ENCODE assay signal across 9 cellular contexts in the genomic region with DNA sequence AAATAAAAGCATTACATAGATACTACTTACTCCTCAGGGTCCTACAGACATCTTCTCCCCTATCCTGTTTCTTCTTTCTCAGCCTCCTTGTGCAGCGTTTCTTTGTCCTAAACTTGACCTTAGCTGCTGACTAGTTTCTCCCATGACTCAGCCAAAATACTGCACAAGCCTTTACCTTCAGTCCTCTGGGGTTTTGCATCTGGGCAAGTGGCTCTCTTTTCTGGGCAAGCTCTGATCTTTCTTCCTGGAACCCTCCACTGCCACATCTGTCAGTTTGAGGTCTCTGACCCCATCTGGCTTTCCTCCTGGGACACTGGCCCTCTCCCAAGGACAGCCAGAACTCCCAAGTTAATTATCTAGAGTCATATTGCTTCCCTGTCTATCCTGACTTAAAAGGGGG.
A peak's percentile ranks its signal among the peaks of the same experiment; 100 is the strongest.
DNase-seq lines count a peak whose midpoint lies in the region; ATAC-seq and TF ChIP-seq lines count a peak whose summit lies in the region.
"Had no signal": no experiment of that assay in that cellular context is flagged by ENCODE, and none has a peak within 500 bp of the region (broad histone marks: within the 10 kb centered on the region; RNA-seq: fewer than 3 reads in every experiment).

No MANE protein-coding gene starts in this region.

- BruUV-seq in IMR-90 (replicated peaks; lab: Mats Ljungman, UMichigan), result no TSS peak

- H3K79me1 ChIP-seq in IMR-90 (ENCODE audit: low read depth in 1 of 2, low read length in 2 of 2), result no peaks in the 10 kb centered on the region

- no peak overlapping the region for H4K91ac ChIP-seq in IMR-90 (ENCODE audit: insufficient read depth, low read depth, low read length)

- H3K4ac ChIP-seq in IMR-90 (ENCODE audit: low read depth, low read length), result no peak overlapping the region

- no peaks in the 10 kb centered on the region for H3K4me1 ChIP-seq in IMR-90 (ENCODE audit: control insufficient read depth, insufficient read depth, low read length)

- no peak overlapping the region for H3K18ac ChIP-seq in IMR-90 (ENCODE audit: low read depth, low read length)

- ATAC-seq in GM21360 (IDR thresholded peaks at IDR 0.05; ENCODE audit: unreplicated experiment) (peak; percentile 56), IMR-90 (ENCODE audit: low read depth) (peak; percentile 44; the same call in 1 of the 2 replicates)

- no peak for TF ChIP-seq POLR2A in IMR-90 (IDR thresholded peaks at IDR 0.05; ENCODE audit: low read depth, low read length)

- H3K23ac ChIP-seq in IMR-90 (ENCODE audit: low read depth, low read length), result no peak overlapping the region

- in situ Hi-C loops in IMR-90 (cut with MboI; ENCODE audit: low sequenced_read_pairs), result loop anchor here (25.0 kb wide), 1 partner anchor 88 kb away; no protein-coding TSS in a partner anchor

- H2BK20ac ChIP-seq in IMR-90 (ENCODE audit: low read depth, low read length), result no peak overlapping the region

- POLR2A ChIA-PET in AG04449 (lab: Yijun Ruan, JAX), result no interaction called here
- POLR2A ChIA-PET in IMR-90 (lab: Charles Lee; ENCODE audit: unreplicated experiment), result no interaction called here

- DNase-seq in AG04449 (ENCODE audit: low read depth, low spot score), result peak; percentile 17
- DNase-seq in IMR-90, result peak; percentile 63
- peak; percentile 7 for DNase-seq in glomerular visceral epithelial cell (ENCODE audit: extremely low spot score)
- DNase-seq in DMS153 treated with DMSO at 0.1 percent for 48 hours (lab: John Stamatoyannopoulos, UW; ENCODE audit: unreplicated experiment), result no peak
- DNase-seq in NCI-H748 (lab: John Stamatoyannopoulos, UW; ENCODE audit: unreplicated experiment), result no peak
- no peak for DNase-seq in effector CD4-positive, alpha-beta T cell
- no peak for DNase-seq in SHP77 treated with DMSO at 0.1 percent for 48 hours (lab: John Stamatoyannopoulos, UW)
- DNase-seq: NCI-H82 had no signal

- H3K4me2 ChIP-seq in IMR-90 (ENCODE audit: low read depth, low read length), result no peak overlapping the region; the same call in 1 of the 2 replicates

- H3K27me3 ChIP-seq in IMR-90 (ENCODE audit: control insufficient read depth, insufficient read depth, low read length), result no peaks in the 10 kb centered on the region

- CTCF ChIA-PET in AG04449 (lab: Yijun Ruan, JAX) (no interaction called here), IMR-90 (lab: Yijun Ruan, JAX) (interaction anchor here (0.5 kb wide), 1 partner anchor 43 kb away, joined by 9 read pairs; no protein-coding TSS in a partner anchor)

- no peaks in the 10 kb centered on the region for H4K20me1 ChIP-seq in IMR-90 (ENCODE audit: insufficient read depth, low read length)

- intact Hi-C loops in IMR-90 (cut with micrococcal nuclease), result no loop called here

- H2BK120ac ChIP-seq in IMR-90 (ENCODE audit: low read depth, low read length), result no peak overlapping the region

- no peaks in the 10 kb centered on the region for H3K36me3 ChIP-seq in IMR-90 (ENCODE audit: control insufficient read depth, insufficient read depth, low read length)

- H2BK15ac ChIP-seq in IMR-90 (ENCODE audit: low read depth, low read length), result no peak overlapping the region

- no peaks in the 10 kb centered on the region for H3K9me1 ChIP-seq in IMR-90 (ENCODE audit: insufficient read depth, low read length)

- no peak overlapping the region for H2AK5ac ChIP-seq in IMR-90 (ENCODE audit: low read depth, low read length)

- no peak overlapping the region for H2AK9ac ChIP-seq in IMR-90 (replicated peaks; ENCODE audit: low read depth, low read length, poor library complexity)

- H2BK5ac ChIP-seq in IMR-90 (ENCODE audit: low read depth, low read length, poor library complexity, severe bottlenecking), result no peak overlapping the region

- dilution Hi-C loops in IMR-90 (cut with HindIII; ENCODE audit: low sequenced_read_pairs, unreplicated experiment), result no loop called here

- TF ChIP-seq CTCF in AG04449 (IDR thresholded peaks at IDR 0.05; ENCODE audit: insufficient read depth, low read length, missing control alignments) (no peak), IMR-90 (conservative IDR thresholded peaks at IDR 0.05; ENCODE audit: low read depth, low read length) (no peak)

- WGBS in IMR-90 (ENCODE audit: extremely low coverage in 2 of 2, insufficient read length in 1 of 2), 2 experiments, result 0% methylated on average over 1 of the region's 1 CpG; no CpG with 5 or more reads in 1 of the 2 experiments

- H3K27ac ChIP-seq in IMR-90 (ENCODE audit: insufficient read depth, low read length), result no peak overlapping the region

- H4K8ac ChIP-seq in IMR-90 (ENCODE audit: low read depth in 2 of 2, low read length in 2 of 2), result no peak overlapping the region

- no peak overlapping the region for H4K5ac ChIP-seq in IMR-90 (ENCODE audit: low read depth, low read length)

- TF ChIP-seq RAD21 in IMR-90 (IDR thresholded peaks at IDR 0.05; ENCODE audit: low read length), result no peak

- no peak overlapping the region for H3K9ac ChIP-seq in IMR-90 (ENCODE audit: low read depth, low read length)

- no peak overlapping the region for H3K56ac ChIP-seq in IMR-90 (ENCODE audit: extremely low read depth, insufficient read depth, low read length)

- H3K9me3 ChIP-seq in IMR-90 (ENCODE audit: control insufficient read depth, insufficient read depth, low read length), result no peaks in the 10 kb centered on the region

- H3K14ac ChIP-seq in IMR-90 (replicated peaks; ENCODE audit: low read depth, low read length), result no peak overlapping the region

- no peak overlapping the region for H3K4me3 ChIP-seq in AG04449 (ENCODE audit: low read depth, low read length)
- no peak overlapping the region for H3K4me3 ChIP-seq in IMR-90 (ENCODE audit: insufficient read depth, low read depth, low read length)

- H2AFZ ChIP-seq in IMR-90 (replicated peaks; ENCODE audit: low read length, poor library complexity), result no peak overlapping the region

TF ChIP-seq in IMR-90, 13 proteins besides CTCF, POLR2A, EP300 and RAD21:
- TF ChIP-seq NFE2L2 (IDR thresholded peaks at IDR 0.05; ENCODE audit: low read depth, low read length), result peak; percentile 82
- TF ChIP-seq RFX5 (IDR thresholded peaks at IDR 0.05; ENCODE audit: low read depth, low read length), result no peak

Comparison
In these comparisons a context has a peak if more than half of its experiments do, and no peak if none do; other contexts are left out.
1. DNase-seq: peak in AG04449 (single experiment), IMR-90 (single experiment) and glomerular visceral epithelial cell (single experiment); none in DMS153 treated with DMSO at 0.1 percent for 48 hours (single experiment), NCI-H748 (single experiment), effector CD4-positive, alpha-beta T cell (single experiment) and SHP77 treated with DMSO at 0.1 percent for 48 hours (single experiment).